In the genomic region with DNA sequence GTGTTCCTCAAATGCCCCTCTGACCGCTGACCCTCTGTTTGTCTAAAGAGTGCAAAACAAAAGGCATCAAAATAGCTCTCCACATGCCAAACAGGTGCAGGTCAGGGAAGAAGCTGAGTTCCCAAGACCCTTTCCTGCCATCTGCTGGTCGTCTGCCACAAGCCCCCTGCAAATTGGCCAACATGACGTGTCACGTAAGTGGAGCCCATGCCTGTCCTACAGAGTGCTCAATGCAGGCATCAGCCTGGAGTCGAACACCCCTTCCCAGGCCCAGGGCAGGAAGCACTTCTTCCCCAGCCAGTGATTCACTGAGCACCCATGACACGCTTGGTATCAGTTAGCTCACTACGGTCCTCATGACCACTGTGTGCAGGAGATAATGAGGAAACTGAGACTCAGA, we compare ENCODE assay signal across 9 cellular contexts. TPM values are rescaled to one million over a fixed set of nuclear protein-coding genes. Genes with fewer than 3 reads are reported as not detected.
DNase-seq lines count a peak whose midpoint lies in the region; ATAC-seq, FAIRE-seq and TF ChIP-seq lines count a peak whose summit lies in the region.
"Had no signal": no experiment of that assay in that cellular context is flagged by ENCODE, and none has a peak within 500 bp of the region (broad histone marks: within the 10 kb centered on the region; RNA-seq: fewer than 3 reads in every experiment).

No MANE protein-coding gene starts in this region.

- no peak overlapping the region for H3K56ac ChIP-seq in mesendoderm (ENCODE audit: low read length)

- no peak for FAIRE-seq in H54 (lab: Jason Lieb, UNC)

- H3K23ac ChIP-seq in mesendoderm (ENCODE audit: low read length) = no peak overlapping the region

- H3K4ac ChIP-seq in mesendoderm (ENCODE audit: low read depth, low read length) = no peak overlapping the region

- no peak overlapping the region for H2BK120ac ChIP-seq in mesendoderm (ENCODE audit: low read depth, low read length)

- H3K4me2 ChIP-seq in mesendoderm (ENCODE audit: low read length) = no peak overlapping the region

- H3K79me1 ChIP-seq in mesendoderm (ENCODE audit: low read length) = no peaks in the 10 kb centered on the region

- ATAC-seq in GM18909 (IDR thresholded peaks at IDR 0.05; ENCODE audit: poor library complexity, unreplicated experiment) (no peak), HG03432 (IDR thresholded peaks at IDR 0.05; ENCODE audit: unreplicated experiment) (no peak)

- TF ChIP-seq CTCF in VCaP (conservative IDR thresholded peaks at IDR 0.05) = peak; percentile 43; the same call in 1 of the 2 replicates

- H2BK15ac ChIP-seq in mesendoderm (replicated peaks; ENCODE audit: low read depth) = no peak overlapping the region

- H3K27ac ChIP-seq in VCaP (no peak overlapping the region), mesendoderm (ENCODE audit: low read depth, low read length) (no peak overlapping the region)
- H3K27ac ChIP-seq: ascending aorta had no signal

- H3K9ac ChIP-seq in mesendoderm (ENCODE audit: low read length) = no peak overlapping the region

- H3K4me1 ChIP-seq in mesendoderm (ENCODE audit: control insufficient read depth, low read depth, low read length) = no peaks in the 10 kb centered on the region
- H3K4me1 ChIP-seq: ascending aorta had no signal

- no peaks in the 10 kb centered on the region for H3K36me3 ChIP-seq in mesendoderm (ENCODE audit: control insufficient read depth, insufficient read depth, low read length)
- H3K36me3 ChIP-seq: ascending aorta had no signal

- no peak overlapping the region for H4K8ac ChIP-seq in mesendoderm (ENCODE audit: low read depth, low read length)

- peak; percentile 12 to 66 (median 47) for DNase-seq in NCI-H1417 (lab: John Stamatoyannopoulos, UW)
- DNase-seq in NCI-H1417 treated with DMSO at 0.1 percent for 48 hours (lab: John Stamatoyannopoulos, UW) = no peak
- DNase-seq in Jurkat, Clone E6-1 (ENCODE audit: low read depth, low spot score) = peak; percentile 43
- DNase-seq in mesendoderm = peak; percentile 88
- no peak for DNase-seq in H54 (ENCODE audit: insufficient read length, low spot score)

- no CpG with 5 or more reads among the region's 7 CpGs for WGBS in mesendoderm (ENCODE audit: extremely low coverage, insufficient coverage, low lambda C conversion rate)

- no peak overlapping the region for H2AK5ac ChIP-seq in mesendoderm (ENCODE audit: low read length)

- TF ChIP-seq POLR2A in H54 (IDR thresholded peaks at IDR 0.05; ENCODE audit: low read depth, low read length) = no peak

- H3K4me3 ChIP-seq in Jurkat, Clone E6-1 (ENCODE audit: low read length) = no peak overlapping the region
- no peak overlapping the region for H3K4me3 ChIP-seq in mesendoderm (ENCODE audit: low read length)
- H3K4me3 ChIP-seq: ascending aorta had no signal

- no peak overlapping the region for H3K18ac ChIP-seq in mesendoderm (ENCODE audit: low read length)

- H2BK5ac ChIP-seq in mesendoderm (ENCODE audit: low read length) = no peak overlapping the region

- no peak overlapping the region for H4K5ac ChIP-seq in mesendoderm (ENCODE audit: low read length)

- H3K27me3 ChIP-seq in mesendoderm (ENCODE audit: insufficient read depth, low read length, poor library complexity) = no peaks in the 10 kb centered on the region
- H3K27me3 ChIP-seq: ascending aorta had no signal

- no peaks in the 10 kb centered on the region for H3K79me2 ChIP-seq in mesendoderm (ENCODE audit: control insufficient read depth, insufficient read depth, low read length)

RNA-seq across cellular contexts. Expression of a gene that starts 14.1 kb away (rescaled TPM):
- polyA plus RNA-seq in Jurkat, Clone E6-1 (2012; ENCODE audit: insufficient read depth, insufficient read length) = not detected
- polyA plus RNA-seq in mesendoderm (2013, experiment 1 of 2) = not detected
- polyA plus RNA-seq in mesendoderm (2013, experiment 2 of 2) = not detected

RNA-seq across cellular contexts. Expression of a gene that starts 34.4 kb away (rescaled TPM):
- 11.1 TPM for polyA plus RNA-seq in Jurkat, Clone E6-1 (2012; ENCODE audit: insufficient read depth, insufficient read length)
- 3.1 TPM for polyA plus RNA-seq in mesendoderm (2013, experiment 1 of 2)
- polyA plus RNA-seq in mesendoderm (2013, experiment 2 of 2) = 3.9 TPM

RNA-seq across cellular contexts. Expression of a gene that starts 53.4 kb away (rescaled TPM):
- not detected for polyA plus RNA-seq in Jurkat, Clone E6-1 (2012; ENCODE audit: insufficient read depth, insufficient read length)
- 0.10 TPM for polyA plus RNA-seq in mesendoderm (2013, experiment 1 of 2)
- polyA plus RNA-seq in mesendoderm (2013, experiment 2 of 2) = 0.10 TPM

Comparison
In these comparisons a context has a peak if more than half of its experiments do, and no peak if none do; other contexts are left out.
1. DNase-seq: peak in NCI-H1417 (3 of 3), Jurkat, Clone E6-1 (single experiment) and mesendoderm (single experiment); none in NCI-H1417 treated with DMSO at 0.1 percent for 48 hours (single experiment) and H54 (single experiment).